ENCODE assay signal across 35 cellular contexts in the genomic region with DNA sequence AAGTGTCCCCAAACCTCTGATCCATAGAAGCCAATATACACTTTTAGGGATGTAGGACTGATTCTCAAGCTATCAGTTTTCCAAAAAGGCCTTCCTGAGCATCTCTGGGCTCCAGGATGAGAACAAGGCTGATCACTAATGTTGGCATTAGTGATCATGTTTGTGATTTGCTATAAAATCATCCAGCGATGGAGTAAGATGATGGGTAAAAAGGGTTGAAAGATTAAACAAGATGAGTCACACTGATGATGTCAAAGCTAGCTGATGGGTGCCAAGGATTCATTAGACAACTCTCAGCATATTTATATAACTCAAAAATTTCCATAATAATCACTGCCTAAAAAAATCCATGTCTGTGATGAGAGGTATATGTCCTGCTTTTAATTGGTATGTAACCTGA. TPM values are rescaled to one million over a fixed set of nuclear protein-coding genes. Genes with fewer than 3 reads are reported as not detected.
"Had no signal": no experiment of that assay in that cellular context is flagged by ENCODE, and none has a peak within 500 bp of the region (broad histone marks: within the 10 kb centered on the region; RNA-seq: fewer than 3 reads in every experiment).

No MANE protein-coding gene starts in this region.

- H3K4me1 ChIP-seq: gastrocnemius medialis, pancreas, right lobe of liver, thyroid gland, vagina had no signal

- H3K9me3 ChIP-seq: gastrocnemius medialis, neutrophil, pancreas, right lobe of liver, thyroid gland, vagina had no signal

- H3K27me3 ChIP-seq: right lobe of liver, thyroid gland, vagina had no signal

- DNase-seq: cortex of kidney; dorsolateral prefrontal cortex; effector CD4-positive, alpha-beta T cell; endodermal cell; gastrocnemius medialis; kidney; mesenchymal stem cell; mucosa of descending colon; naive B cell; pancreas; right lobe of liver; stimulated activated CD4-positive, alpha-beta T cell treated with anti-CD3 and anti-CD28 coated beads, Interleukin-12 subunit alpha, Interleukin-12 subunit beta, amount 100 ng/mL, for 4 hours; stimulated activated CD4-positive, alpha-beta T cell treated with anti-CD3 and anti-CD28 coated beads, Interleukin-1b, Interleukin-23, amount 100 ng/mL, for 48 hours; stimulated activated CD4-positive, alpha-beta T cell treated with anti-CD3 and anti-CD28 coated beads, Interleukin-4, amount 100 ng/mL, for 1 hour; stimulated activated CD8-positive, alpha-beta memory T cell treated with anti-CD3 and anti-CD28 coated beads, Interleukin-4, amount 100 ng/mL, for 48 hours; stimulated activated naive CD4-positive, alpha-beta T cell; stimulated activated naive CD8-positive, alpha-beta T cell treated with anti-CD3 and anti-CD28 coated beads, Interleukin-15, amount 100 ng/mL, for 72 hours; thyroid gland; trophoblast cell had no signal

- FAIRE-seq: kidney, pancreas had no signal

- H3K4me2 ChIP-seq: smooth muscle cell had no signal

- H3K4me3 ChIP-seq: dorsolateral prefrontal cortex, gastrocnemius medialis, lung, mucosa of descending colon, pancreas, right lobe of liver, smooth muscle cell, thyroid gland, vagina had no signal

- H3K27ac ChIP-seq: dorsolateral prefrontal cortex, epithelial cell of prostate, gastrocnemius medialis, neutrophil, pancreas, right lobe of liver, thyroid gland, vagina had no signal

- ATAC-seq: esophagus mucosa; gastrocnemius medialis; left lobe of liver; mucosa of descending colon; natural killer cell treated with Interleukin-12 subunit alpha and Interleukin-12 subunit beta and Interleukin-15 and Interleukin-18, amount 100 ng/mL, for 72 hours; pancreas; right lobe of liver; stimulated activated naive CD8-positive, alpha-beta T cell treated with anti-CD3 and anti-CD28 coated beads, Interleukin-15, amount 100 ng/mL, for 72 hours had no signal

- H3K36me3 ChIP-seq: gastrocnemius medialis, neutrophil, pancreas, right lobe of liver, thyroid gland, vagina had no signal

RNA-seq across cellular contexts. Expression of gene ZNF280A, which starts 54.3 kb away (rescaled TPM):
- total RNA-seq: esophagus mucosa; fibroblast of lung; gastrocnemius medialis; kidney; left lobe of liver; liver; lung; mucosa of descending colon; natural killer cell treated with Interleukin-12 subunit alpha and Interleukin-12 subunit beta and Interleukin-15 and Interleukin-18, amount 100 ng/mL, for 72 hours; neural crest cell; omental fat pad; pancreas; progenitor cell of endocrine pancreas; right lobe of liver; smooth muscle cell; subcutaneous adipose tissue; temporal lobe; thyroid gland; ureter; vagina had no signal
- polyA plus RNA-seq: fibroblast of lung, liver, lung, pancreas had no signal
